In genomic region chr22:28940441-28940840, GRCh38 we compare ENCODE assay signal across 18 cellular contexts. TPM values are rescaled to one million over a fixed set of nuclear protein-coding genes. Genes with fewer than 3 reads are reported as not detected.
A peak's percentile ranks its signal among the peaks of the same experiment; 100 is the strongest.
DNase-seq lines count a peak whose midpoint lies in the region; ATAC-seq and TF ChIP-seq lines count a peak whose summit lies in the region.
"Had no signal": no experiment of that assay in that cellular context is flagged by ENCODE, and none has a peak within 500 bp of the region (broad histone marks: within the 10 kb centered on the region; RNA-seq: fewer than 3 reads in every experiment).

No MANE protein-coding gene starts in this region.

- peaks cover 3% of the 10 kb centered on the region for H3K27me3 Mint-ChIP-seq in neural progenitor cell (ENCODE audit: insufficient read depth, low read depth)

- 61 to 67% (median 64%) methylated on average over 5 of the region's 5 CpGs for WGBS in adrenal gland, 4 donors

- TF ChIP-seq CTCF in neural progenitor cell (IDR thresholded peaks at IDR 0.05): no peak
- TF ChIP-seq CTCF in adrenal gland (IDR thresholded peaks at IDR 0.05): no peak

- H3K4me3 ChIP-seq in neural progenitor cell: peak overlapping the region; percentile 22
- H3K4me3 ChIP-seq in adrenal gland: no peak overlapping the region

- no peak for TF ChIP-seq POLR2A in adrenal gland (IDR thresholded peaks at IDR 0.05)

- H4K20me1 ChIP-seq in neural progenitor cell (ENCODE audit: low read depth): peaks cover 11% of the 10 kb centered on the region

- H3K9me3 ChIP-seq in neural progenitor cell (ENCODE audit: low read depth): no peaks in the 10 kb centered on the region
- no peaks in the 10 kb centered on the region for H3K9me3 ChIP-seq in adrenal gland (replicated peaks in 1 of 3)

- H3K4me1 ChIP-seq in neural progenitor cell (peaks cover 69% of the 10 kb centered on the region), adrenal gland (replicated peaks in 1 of 2) (peaks cover 10 to 21% of the 10 kb centered on the region in 2 donors)

- peaks cover 54% of the 10 kb centered on the region for H3F3A ChIP-seq in neural progenitor cell (ENCODE audit: low read depth)

- H3K4me1 Mint-ChIP-seq in neural progenitor cell: peaks cover 90% of the 10 kb centered on the region
- H3K4me1 Mint-ChIP-seq: CD4-positive, alpha-beta memory T cell had no signal

- intact Hi-C loops in adrenal gland (cut with DNase I): no loop called here

- peaks cover 4% of the 10 kb centered on the region for H3K9me3 Mint-ChIP-seq in neural progenitor cell

- no peak overlapping the region for H3K9ac ChIP-seq in neural progenitor cell

- peak overlapping the region; percentile 79 for H3K4me2 ChIP-seq in neural progenitor cell

- H3K27ac Mint-ChIP-seq in neural progenitor cell: peak overlapping the region; percentile 93
- H3K27ac Mint-ChIP-seq: CD4-positive, alpha-beta memory T cell had no signal

- no peaks in the 10 kb centered on the region for H3K27me3 ChIP-seq in neural progenitor cell
- no peaks in the 10 kb centered on the region for H3K27me3 ChIP-seq in adrenal gland

- no peaks in the 10 kb centered on the region for H3K36me3 ChIP-seq in neural progenitor cell
- no peaks in the 10 kb centered on the region for H3K36me3 ChIP-seq in adrenal gland (replicated peaks in 1 of 2)

- peak overlapping the region; percentile 89 for H3K27ac ChIP-seq in neural progenitor cell
- H3K27ac ChIP-seq in adrenal gland: no peak overlapping the region
- H3K27ac ChIP-seq: 22Rv1 had no signal

- peak; percentile 8 for DNase-seq in NCI-H2227 (lab: John Stamatoyannopoulos, UW; ENCODE audit: unreplicated experiment)
- DNase-seq in NCI-H2227 treated with DMSO at 0.1 percent for 48 hours (lab: John Stamatoyannopoulos, UW): no peak
- DNase-seq in left lobe of liver (ENCODE audit: low spot score): no peak
- DNase-seq in neural progenitor cell (ENCODE audit: low spot score): peak; percentile 58
- no peak for DNase-seq in NCI-H2171 treated with DMSO at 0.1 percent for 48 hours (lab: John Stamatoyannopoulos, UW)
- no peak for DNase-seq in adrenal gland
- DNase-seq in NCI-H2171 (lab: John Stamatoyannopoulos, UW): no peak
- DNase-seq: Calu3; CD4-positive, alpha-beta memory T cell; DMS53; NCI-H1105 treated with DMSO at 0.1 percent for 48 hours; NCI-H1694 treated with DMSO at 0.1 percent for 48 hours; NCI-H2107; NCI-H446; SHP77 had no signal

- H3K79me2 ChIP-seq in neural progenitor cell (ENCODE audit: low read depth): peaks cover 81% of the 10 kb centered on the region

- H3K4me3 Mint-ChIP-seq in neural progenitor cell: peak overlapping the region; percentile 76
- H3K4me3 Mint-ChIP-seq: CD4-positive, alpha-beta memory T cell had no signal

- H3K36me3 Mint-ChIP-seq in neural progenitor cell: peaks cover 16% of the 10 kb centered on the region
- H3K36me3 Mint-ChIP-seq: CD4-positive, alpha-beta memory T cell had no signal

- ATAC-seq in left lobe of liver (peak; percentile 38), HG03108 (IDR thresholded peaks at IDR 0.05; ENCODE audit: unreplicated experiment) (no peak)
- ATAC-seq: SK-N-SH treated with all-trans-retinoic acid at 6 μM for 48 hours had no signal

- no peak overlapping the region for H2AFZ ChIP-seq in neural progenitor cell (replicated peaks)

RNA-seq across cellular contexts. Expression of gene ZNRF3, which starts 57.1 kb away (rescaled TPM):
- total RNA-seq in left lobe of liver (7.3 TPM), neural progenitor cell (ENCODE audit: low replicate concordance) (4.1 and 12.0 TPM in 2 replicates), adrenal gland (10 to 100 TPM; 15.1 to 40.9 (median 23.9) TPM)
- 1 to 10 TPM; 3.1 to 8.7 (median 5.1) TPM for polyA plus RNA-seq in adrenal gland

Comparison
In these comparisons a context has a peak if more than half of its experiments do, and no peak if none do; other contexts are left out.
1. DNase-seq: peak in NCI-H2227 (single experiment) and neural progenitor cell (single experiment); none in NCI-H2227 treated with DMSO at 0.1 percent for 48 hours (single experiment), left lobe of liver (single experiment), NCI-H2171 treated with DMSO at 0.1 percent for 48 hours (single experiment), adrenal gland (0 of 7) and NCI-H2171 (single experiment).